ENCODE assay signal across 9 cellular contexts in genomic region chr11:64887234-64887756, GRCh38. TPM values are rescaled to one million over a fixed set of nuclear protein-coding genes. Genes with fewer than 3 reads are reported as not detected.
DNase-seq lines count a peak whose midpoint lies in the region; ATAC-seq and TF ChIP-seq lines count a peak whose summit lies in the region.
"Had no signal": no experiment of that assay in that cellular context is flagged by ENCODE, and none has a peak within 500 bp of the region (broad histone marks: within the 10 kb centered on the region; RNA-seq: fewer than 3 reads in every experiment).

No MANE protein-coding gene starts in this region.

- no peaks in the 10 kb centered on the region for H3K36me3 Mint-ChIP-seq in activated naive CD4-positive, alpha-beta T cell treated with anti-CD3 and anti-CD28 coated beads, Interleukin-2, amount 10 ng/mL, durations not matched to agents 7 days and 5 days

- peaks cover 37% of the 10 kb centered on the region for H3K4me1 Mint-ChIP-seq in activated naive CD4-positive, alpha-beta T cell treated with anti-CD3 and anti-CD28 coated beads, Interleukin-2, amount 10 ng/mL, durations not matched to agents 7 days and 5 days

- no peaks in the 10 kb centered on the region for H3K9me3 Mint-ChIP-seq in activated naive CD4-positive, alpha-beta T cell treated with anti-CD3 and anti-CD28 coated beads, Interleukin-2, amount 10 ng/mL, durations not matched to agents 7 days and 5 days

- H3K9me3 ChIP-seq in thoracic aorta = no peaks in the 10 kb centered on the region

- peak overlapping the region; percentile 39 for H3K27ac Mint-ChIP-seq in activated naive CD4-positive, alpha-beta T cell treated with anti-CD3 and anti-CD28 coated beads, Interleukin-2, amount 10 ng/mL, durations not matched to agents 7 days and 5 days

- CTCF ChIA-PET in activated naive CD4-positive, alpha-beta T cell treated with anti-CD3 and anti-CD28 coated beads, Interleukin-2, amount 10 ng/mL, durations not matched to agents 7 days and 5 days (lab: Charles Lee) = interaction anchor here (1.1 to 31.5 kb wide), 6 partner anchors 18 to 126 kb away, joined by 3 to 592 read pairs (median 12); partner anchors contain the start of gene CDC42BPG
- CTCF ChIA-PET in RWPE1 (lab: Yijun Ruan, JAX) = interaction anchor here (0.8 to 2.1 kb wide), 8 partner anchors 11 to 153 kb away, joined by 3 to 39 read pairs (median 9); no protein-coding TSS in a partner anchor

- ATAC-seq in thoracic aorta (ENCODE audit: insufficient number of reproducible peaks, low FRiP score, low read depth) (no peak), GM21717 (IDR thresholded peaks at IDR 0.05; ENCODE audit: unreplicated experiment) (no peak), GM19455 (IDR thresholded peaks at IDR 0.05; ENCODE audit: unreplicated experiment) (no peak)

- TF ChIP-seq CTCF in RWPE1 (conservative IDR thresholded peaks at IDR 0.05; ENCODE audit: low read depth) = no peak
- no peak for TF ChIP-seq CTCF in thoracic aorta (IDR thresholded peaks at IDR 0.05)

- H3K27me3 ChIP-seq in layer of hippocampus (ENCODE audit: control insufficient read depth, insufficient read depth, low read length) (no peaks in the 10 kb centered on the region), thoracic aorta (replicated peaks; ENCODE audit: insufficient read depth) (no peaks in the 10 kb centered on the region)

- H3K36me3 ChIP-seq in thoracic aorta = no peaks in the 10 kb centered on the region

- peaks cover 10 to 14% of the 10 kb centered on the region in 2 donors for H3K4me1 ChIP-seq in thoracic aorta (ENCODE audit: control insufficient read depth in 1 of 2, low read depth in 2 of 2)

- no peak for DNase-seq in activated naive CD4-positive, alpha-beta T cell treated with anti-CD3 and anti-CD28 coated beads, Interleukin-2, amount 10 ng/mL, durations not matched to agents 7 days and 5 days
- no peak for DNase-seq in activated naive CD4-positive, alpha-beta T cell treated with anti-CD3 and anti-CD28 coated beads, Interleukin-2, amount 50 U/mL, for 16 hours
- no peak for DNase-seq in RWPE1 (ENCODE audit: low spot score)
- no peak for DNase-seq in thoracic aorta (ENCODE audit: low spot score)
- DNase-seq in caudate nucleus (lab: John Stamatoyannopoulos, UW) = no peak

- no peaks in the 10 kb centered on the region for H3K27me3 Mint-ChIP-seq in activated naive CD4-positive, alpha-beta T cell treated with anti-CD3 and anti-CD28 coated beads, Interleukin-2, amount 10 ng/mL, durations not matched to agents 7 days and 5 days

- H3K4me3 ChIP-seq in thoracic aorta = peak overlapping the region; percentile 63

- H3K4me3 Mint-ChIP-seq in activated naive CD4-positive, alpha-beta T cell treated with anti-CD3 and anti-CD28 coated beads, Interleukin-2, amount 10 ng/mL, durations not matched to agents 7 days and 5 days = no peak overlapping the region

- POLR2A ChIA-PET in RWPE1 (lab: Yijun Ruan, JAX; ENCODE audit: low non-redundant PET) = no interaction called here

- H3K27ac ChIP-seq in RWPE1 = peak overlapping the region; percentile 42
- H3K27ac ChIP-seq in layer of hippocampus (ENCODE audit: low read depth, low read length) = peak overlapping the region; percentile 24
- peak overlapping the region in 1 of 2 donors; percentile 50 for H3K27ac ChIP-seq in thoracic aorta
- H3K27ac ChIP-seq in caudate nucleus (ENCODE audit: low read depth, low read length) = no peak overlapping the region

RNA-seq across cellular contexts. Expression of gene EHD1, which starts 8.9 kb away (rescaled TPM):
- 100 to 1,000 TPM in 1 of 2 donors, 10 to 100 TPM in 1; 67.4 to 140 TPM for total RNA-seq in thoracic aorta

RNA-seq across cellular contexts. Expression of gene ATG2A, which starts 29.7 kb away (rescaled TPM):
- 10 to 100 TPM; 18.5 to 35.2 TPM for total RNA-seq in thoracic aorta

RNA-seq across cellular contexts. Expression of gene PPP2R5B, which starts 37.2 kb away (rescaled TPM):
- 10 to 100 TPM; 21.0 to 38.2 TPM for total RNA-seq in thoracic aorta

RNA-seq across cellular contexts. Expression of gene CDC42BPG, which starts 42.8 kb away (rescaled TPM):
- 1 to 10 TPM in 1 of 2 donors, under 1 TPM in 1; 0.68 to 1.2 TPM for total RNA-seq in thoracic aorta

RNA-seq across cellular contexts. Expression of gene GPHA2, which starts 48.4 kb away (rescaled TPM):
- not detected for total RNA-seq in thoracic aorta
- total RNA-seq: mesenteric fat pad had no signal
